In the genomic region with DNA sequence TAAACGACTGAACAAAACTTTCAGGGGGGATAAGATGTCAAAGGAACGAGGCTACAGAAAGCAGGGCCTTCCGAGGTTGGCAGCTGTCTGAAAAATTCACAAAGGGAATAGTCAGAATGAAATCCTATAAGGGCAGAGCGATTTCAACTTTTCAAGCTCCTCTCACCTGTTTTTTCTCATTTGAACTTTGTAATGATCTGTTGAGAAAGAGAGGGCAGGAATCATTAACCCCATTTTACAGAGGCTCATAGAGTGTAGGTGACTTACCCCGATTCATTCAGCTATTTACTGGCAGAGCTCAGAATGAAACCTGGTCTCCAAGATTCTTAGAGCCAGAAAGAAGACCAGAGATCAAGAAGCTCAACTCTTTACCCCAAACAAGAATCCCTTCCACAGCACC, we compare ENCODE assay signal across 9 cellular contexts.
"Had no signal": no experiment of that assay in that cellular context is flagged by ENCODE, and none has a peak within 500 bp of the region (broad histone marks: within the 10 kb centered on the region; RNA-seq: fewer than 3 reads in every experiment).

No MANE protein-coding gene starts in this region.

- H3K9me3 ChIP-seq: HAP-1 had no signal

- H3K4me3 ChIP-seq: GM23248, HAP-1, K562 had no signal

- H3K4me1 ChIP-seq: HAP-1 had no signal

- H2AFZ ChIP-seq: GM23248 had no signal

- H3K9ac ChIP-seq: GM23248 had no signal

- H3K36me3 ChIP-seq: HAP-1 had no signal

- ATAC-seq: HCT116, K562 had no signal

- H3K9me3 Mint-ChIP-seq: HFFc6 had no signal

- FAIRE-seq: HTR-8/SVneo, K562 had no signal

- DNase-seq: GM23248, H7, HFFc6, IMR-90, KG1 had no signal

- H3K27ac ChIP-seq: GM23248 had no signal

- H3K4me3 Mint-ChIP-seq: HFFc6 had no signal

- H3K27ac Mint-ChIP-seq: HFFc6 had no signal
